22 cellular contexts compared by ENCODE assay signal in genomic region chr14:32364941-32365340, GRCh38. TPM values are rescaled to one million over a fixed set of nuclear protein-coding genes. Genes with fewer than 3 reads are reported as not detected.
DNase-seq lines count a peak whose midpoint lies in the region; ATAC-seq and TF ChIP-seq lines count a peak whose summit lies in the region.
"Had no signal": no experiment of that assay in that cellular context is flagged by ENCODE, and none has a peak within 500 bp of the region (broad histone marks: within the 10 kb centered on the region; RNA-seq: fewer than 3 reads in every experiment).

No MANE protein-coding gene starts in this region.

- WGBS in GM23248 (ENCODE audit: low coverage in 1 of 2, low lambda C conversion rate in 2 of 2, missing lambda C conversion rate in 2 of 2), 2 experiments = 20 to 61% methylated on average over 1 of the region's 1 CpG
- 24% methylated on average over 1 of the region's 1 CpG for WGBS in SK-N-SH (ENCODE audit: low lambda C conversion rate)

- H3K4me1 ChIP-seq in GM23248 (ENCODE audit: insufficient read depth) = peaks cover 43% of the 10 kb centered on the region
- peaks cover 27 to 51% of the 10 kb centered on the region in 2 experiments for H3K4me1 ChIP-seq in SK-N-SH (ENCODE audit: control insufficient read depth in 1 of 2, insufficient read depth in 2 of 2, low read depth in 1 of 2, low read length in 1 of 2)
- peaks cover 17% of the 10 kb centered on the region for H3K4me1 ChIP-seq in BE2C

- no peak overlapping the region for H3K4me3 ChIP-seq in GM23248
- H3K4me3 ChIP-seq in SK-N-SH (ENCODE audit: low read depth in 2 of 2, low read length in 1 of 2) = no peak overlapping the region
- no peak overlapping the region for H3K4me3 ChIP-seq in BE2C (ENCODE audit: low read depth, low read length)
- H3K4me3 ChIP-seq: HAP-1, MG63 had no signal

- no peak overlapping the region for H3K9ac ChIP-seq in GM23248
- no peak overlapping the region for H3K9ac ChIP-seq in SK-N-SH

- no peaks in the 10 kb centered on the region for H3K27me3 Mint-ChIP-seq in activated naive CD4-positive, alpha-beta T cell treated with anti-CD3 and anti-CD28 coated beads, Interleukin-2, amount 10 ng/mL, durations not matched to agents 7 days and 5 days
- H3K27me3 Mint-ChIP-seq: CD4-positive, CD25-positive, alpha-beta regulatory T cell; IgD-negative memory B cell had no signal

- no peak overlapping the region for H3K27ac ChIP-seq in GM23248
- peak overlapping the region; percentile 83 to 93; a peak in 3 of 4 replicates for H3K27ac ChIP-seq in SK-N-SH (ENCODE audit: low read depth in 2 of 2, low read length in 1 of 2)

- H3K27ac Mint-ChIP-seq in activated naive CD4-positive, alpha-beta T cell treated with anti-CD3 and anti-CD28 coated beads, Interleukin-2, amount 10 ng/mL, durations not matched to agents 7 days and 5 days = no peak overlapping the region
- H3K27ac Mint-ChIP-seq: CD4-positive, CD25-positive, alpha-beta regulatory T cell; IgD-negative memory B cell had no signal

- H4K20me1 ChIP-seq in GM23248 (ENCODE audit: insufficient read depth) (no peaks in the 10 kb centered on the region), SK-N-SH (ENCODE audit: insufficient read depth) (no peaks in the 10 kb centered on the region)

- H3K36me3 ChIP-seq in GM23248 (ENCODE audit: low read depth) (no peaks in the 10 kb centered on the region), SK-N-SH (replicated peaks in 1 of 2; ENCODE audit: control insufficient read depth in 1 of 2, insufficient read depth in 2 of 2, low read length in 1 of 2) (no peaks in the 10 kb centered on the region), BE2C (no peaks in the 10 kb centered on the region)
- H3K36me3 ChIP-seq: HAP-1, MG63 had no signal

- H3K9me2 ChIP-seq in GM23248 (ENCODE audit: insufficient read depth) (no peaks in the 10 kb centered on the region), SK-N-SH (no peaks in the 10 kb centered on the region)

- ATAC-seq in esophagus mucosa = peak; percentile 21

- H3K9me3 ChIP-seq in GM23248 (ENCODE audit: low read depth) (no peaks in the 10 kb centered on the region), SK-N-SH (no peaks in the 10 kb centered on the region), BE2C (no peaks in the 10 kb centered on the region)
- H3K9me3 ChIP-seq: Caco-2, HAP-1, MG63 had no signal

- H3K79me2 ChIP-seq in GM23248 (ENCODE audit: insufficient read depth) (no peaks in the 10 kb centered on the region), SK-N-SH (ENCODE audit: insufficient read depth) (no peaks in the 10 kb centered on the region)

- no peak; the same call in 1 of the 2 replicates for TF ChIP-seq RAD21 in SK-N-SH (IDR thresholded peaks at IDR 0.05; ENCODE audit: low read length)

- no peak for TF ChIP-seq CTCF in SK-N-SH (IDR thresholded peaks at IDR 0.05)
- no peak for TF ChIP-seq CTCF in BE2C (IDR thresholded peaks at IDR 0.05; ENCODE audit: low read depth, low read length)

- POLR2A ChIA-PET in SK-N-SH (lab: Yijun Ruan, JAX) = no interaction called here

- no peaks in the 10 kb centered on the region for H3K4me1 Mint-ChIP-seq in activated naive CD4-positive, alpha-beta T cell treated with anti-CD3 and anti-CD28 coated beads, Interleukin-2, amount 10 ng/mL, durations not matched to agents 7 days and 5 days
- H3K4me1 Mint-ChIP-seq: CD4-positive, CD25-positive, alpha-beta regulatory T cell had no signal

- H2AFZ ChIP-seq in GM23248 (no peak overlapping the region), SK-N-SH (ENCODE audit: low read depth) (no peak overlapping the region)

- no peak overlapping the region for H3K4me3 Mint-ChIP-seq in activated naive CD4-positive, alpha-beta T cell treated with anti-CD3 and anti-CD28 coated beads, Interleukin-2, amount 10 ng/mL, durations not matched to agents 7 days and 5 days
- H3K4me3 Mint-ChIP-seq: CD4-positive, CD25-positive, alpha-beta regulatory T cell; IgD-negative memory B cell had no signal

- peak in 1 of 2 experiments; percentile 89; a peak in 2 of 4 replicates for TF ChIP-seq EP300 in SK-N-SH (IDR thresholded peaks at IDR 0.05; ENCODE audit: borderline replicate concordance in 1 of 2, low read depth in 1 of 2, low read length in 1 of 2)

- H3K4me2 ChIP-seq in GM23248 (ENCODE audit: unreplicated experiment) = no peak overlapping the region
- H3K4me2 ChIP-seq in SK-N-SH = 0 out of 2 replicates have a peak overlapping the region, but pooled peaks have one; percentile 53

- H3K27me3 ChIP-seq in GM23248 (replicated peaks; ENCODE audit: insufficient read depth) (no peaks in the 10 kb centered on the region), SK-N-SH (ENCODE audit: insufficient read depth) (no peaks in the 10 kb centered on the region), BE2C (no peaks in the 10 kb centered on the region)
- H3K27me3 ChIP-seq: MG63 had no signal

- H3K9me3 Mint-ChIP-seq in activated naive CD4-positive, alpha-beta T cell treated with anti-CD3 and anti-CD28 coated beads, Interleukin-2, amount 10 ng/mL, durations not matched to agents 7 days and 5 days = no peaks in the 10 kb centered on the region
- H3K9me3 Mint-ChIP-seq: IgD-negative memory B cell had no signal

- no peaks in the 10 kb centered on the region for H3K36me3 Mint-ChIP-seq in activated naive CD4-positive, alpha-beta T cell treated with anti-CD3 and anti-CD28 coated beads, Interleukin-2, amount 10 ng/mL, durations not matched to agents 7 days and 5 days
- H3K36me3 Mint-ChIP-seq: CD4-positive, CD25-positive, alpha-beta regulatory T cell; IgD-negative memory B cell had no signal

- in situ Hi-C loops in GM23248 (cut with MboI) = no loop called here

- CTCF ChIA-PET in SK-N-SH (lab: Yijun Ruan, JAX) = interaction anchor here (0.7 to 4.0 kb wide), 6 partner anchors 19 to 114 kb away, joined by 3 to 16 read pairs (median 4); partner anchors contain the start of gene AKAP6
- CTCF ChIA-PET in activated naive CD4-positive, alpha-beta T cell treated with anti-CD3 and anti-CD28 coated beads, Interleukin-2, amount 10 ng/mL, durations not matched to agents 7 days and 5 days (lab: Charles Lee) = interaction anchor here (1.3 kb wide), 1 partner anchor 15 kb away, joined by 3 read pairs; no protein-coding TSS in a partner anchor

- DNase-seq in GM23248 (peak; percentile 41), SK-N-SH (peak; percentile 41), renal cortical epithelial cell (ENCODE audit: low read depth) (peak; percentile 71), BE2C (no peak), mesenteric fat pad (ENCODE audit: low spot score) (no peak)
- DNase-seq in activated CD4-positive, alpha-beta T cell treated with anti-CD3 and anti-CD28 coated beads for 1 hour = no peak
- no peak for DNase-seq in activated naive CD4-positive, alpha-beta T cell treated with anti-CD3 and anti-CD28 coated beads, Interleukin-2, amount 10 ng/mL, durations not matched to agents 7 days and 5 days
- DNase-seq: 8988T; Caco-2; CD4-positive, CD25-positive, alpha-beta regulatory T cell; GF-D8; Kasumi-1; MG63; NCI-H1092 treated with DMSO at 0.1 percent for 48 hours; NCI-H146; NCI-H2029 treated with DMSO at 0.1 percent for 48 hours; NCI-H2171; NCI-H748 treated with DMSO at 0.1 percent for 48 hours; SHP77 treated with DMSO at 0.1 percent for 48 hours had no signal

- peaks cover 21% of the 10 kb centered on the region for H3F3A ChIP-seq in GM23248 (ENCODE audit: insufficient read depth)
- H3F3A ChIP-seq in SK-N-SH (replicated peaks; ENCODE audit: insufficient read depth) = peaks cover 41% of the 10 kb centered on the region

TF ChIP-seq in SK-N-SH, 30 proteins besides CTCF, POLR2A, EP300 and RAD21 (continues in another document):
- TF ChIP-seq ELF1 (IDR thresholded peaks at IDR 0.05) = no peak
- TF ChIP-seq TAF1 (IDR thresholded peaks at IDR 0.05; ENCODE audit: borderline replicate concordance, low read depth, low read length) = no peak
- TF ChIP-seq GABPA (IDR thresholded peaks at IDR 0.05; ENCODE audit: low read depth) = no peak
- peak; percentile 45 for TF ChIP-seq GATA2 (CRISPR knock-in tag; IDR thresholded peaks at IDR 0.05)
- TF ChIP-seq MAX (IDR thresholded peaks at IDR 0.05; ENCODE audit: low read depth) = no peak
- TF ChIP-seq USF1 (IDR thresholded peaks at IDR 0.05; ENCODE audit: borderline replicate concordance, low read depth) = no peak
- no peak for TF ChIP-seq JUND (IDR thresholded peaks at IDR 0.05)
- TF ChIP-seq POLR2AphosphoS5 (IDR thresholded peaks at IDR 0.05; ENCODE audit: low read depth, low read length) = peak; percentile 50
- no peak for TF ChIP-seq ZBTB33 (IDR thresholded peaks at IDR 0.05; ENCODE audit: borderline replicate concordance, low read depth)
- TF ChIP-seq NRF1 (IDR thresholded peaks at IDR 0.05; ENCODE audit: low read depth, low read length) = no peak

RNA-seq across cellular contexts. Expression of gene AKAP6, which starts 35.8 kb away (rescaled TPM):
- total RNA-seq in GM23248 (2014; rRNA removed; shearing (Covaris generic)) = 14.3 and 19.1 TPM in 2 replicates
- 4.0 and 4.8 TPM in 2 replicates for polyA plus RNA-seq in GM23248 (2016; fragmentation: Nextera tagmentation; extraction: Ambion mirVana)
- 1.7 and 4.1 TPM in 2 replicates for polyA plus RNA-seq in SK-N-SH (2012; rRNA removed)
- 3.3 TPM in 2 replicates for polyA plus RNA-seq in SK-N-SH (2012; cell fraction: cytosol; rRNA removed)
- 4.3 and 5.7 TPM in 2 replicates for polyA plus RNA-seq in SK-N-SH (2012; cell fraction: nucleus; rRNA removed)
- 4.4 TPM for total RNA-seq in esophagus mucosa
- total RNA-seq in renal cortical epithelial cell = 2.4 and 5.1 TPM in 2 replicates
- 4.5 TPM for polyA plus RNA-seq in BE2C (2012; ENCODE audit: insufficient read depth, insufficient read length, low read depth)
- 1.5 TPM for total RNA-seq in mesenteric fat pad

Comparison
In these comparisons a context has a peak if more than half of its experiments do, and no peak if none do; other contexts are left out.
1. DNase-seq: peak in GM23248 (single experiment), SK-N-SH (single experiment) and renal cortical epithelial cell (single experiment); none in BE2C (single experiment), activated CD4-positive, alpha-beta T cell treated with anti-CD3 and anti-CD28 coated beads for 1 hour (single experiment), activated naive CD4-positive, alpha-beta T cell treated with anti-CD3 and anti-CD28 coated beads, Interleukin-2, amount 10 ng/mL, durations not matched to agents 7 days and 5 days (single experiment) and mesenteric fat pad (single experiment).